In the genomic region with DNA sequence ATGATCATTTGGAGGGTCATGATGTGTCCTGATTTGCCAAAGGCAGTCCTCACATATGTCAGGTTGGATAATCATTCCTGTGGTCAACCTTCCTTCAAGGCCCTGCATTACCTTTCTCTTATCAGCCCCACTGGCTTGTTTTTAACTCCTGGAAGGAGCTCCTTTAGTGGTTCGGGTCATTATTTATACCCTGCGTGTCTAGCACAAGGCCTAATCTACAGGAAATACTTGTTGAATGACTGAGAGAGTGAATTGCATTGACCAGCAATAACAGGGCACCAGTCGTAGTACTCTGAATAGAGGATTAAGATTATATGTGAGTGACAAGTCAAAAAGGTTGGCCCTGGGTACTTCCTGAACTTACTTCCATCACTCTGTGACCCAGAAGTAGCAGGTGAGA, we compare ENCODE assay signal across 11 cellular contexts. TPM values are rescaled to one million over a fixed set of nuclear protein-coding genes. Genes with fewer than 3 reads are reported as not detected.
A peak's percentile ranks its signal among the peaks of the same experiment; 100 is the strongest.
DNase-seq lines count a peak whose midpoint lies in the region; ATAC-seq and TF ChIP-seq lines count a peak whose summit lies in the region.
"Had no signal": no experiment of that assay in that cellular context is flagged by ENCODE, and none has a peak within 500 bp of the region (broad histone marks: within the 10 kb centered on the region; RNA-seq: fewer than 3 reads in every experiment).

No MANE protein-coding gene starts in this region.

- peaks cover 2% of the 10 kb centered on the region; the same call in 1 of the 2 replicates for H3K27me3 Mint-ChIP-seq in WTC11 (ENCODE audit: low read depth)
- H3K27me3 Mint-ChIP-seq in effector memory CD8-positive, alpha-beta T cell = no peaks in the 10 kb centered on the region
- H3K27me3 Mint-ChIP-seq in progenitor cell of endocrine pancreas = peaks cover 2% of the 10 kb centered on the region

- CTCF ChIA-PET in WTC11 (lab: Charles Lee) = no interaction called here

- ATAC-seq in WTC11 = no peak
- no peak for ATAC-seq in effector memory CD8-positive, alpha-beta T cell (replicated peaks)
- no peak for ATAC-seq in GM21367 (IDR thresholded peaks at IDR 0.05; ENCODE audit: unreplicated experiment)

- H3K4me1 Mint-ChIP-seq in WTC11 (peaks cover 53% of the 10 kb centered on the region), progenitor cell of endocrine pancreas (ENCODE audit: low read depth) (peaks cover 25% of the 10 kb centered on the region)
- H3K4me1 Mint-ChIP-seq in effector memory CD8-positive, alpha-beta T cell (ENCODE audit: low read depth in 2 of 2) = peaks cover 46 to 69% of the 10 kb centered on the region in 2 donors

- DNase-seq in AG08395 (ENCODE audit: low spot score) = peak; percentile 13
- peak; percentile 12 for DNase-seq in ELF-1 (ENCODE audit: low read depth, low spot score)
- DNase-seq in WTC11 (ENCODE audit: low spot score) = no peak
- no peak for DNase-seq in effector memory CD8-positive, alpha-beta T cell
- no peak for DNase-seq in NCI-H526 treated with DMSO at 0.1 percent for 48 hours (lab: John Stamatoyannopoulos, UW)
- no peak for DNase-seq in progenitor cell of endocrine pancreas (ENCODE audit: low spot score, unreplicated experiment)
- no peak for DNase-seq in G401 (ENCODE audit: low spot score)
- DNase-seq: BE2C, cerebellar nuclear complex, NCI-H2227 treated with DMSO at 0.1 percent for 48 hours had no signal

- TF ChIP-seq CTCF in WTC11 (IDR thresholded peaks at IDR 0.05) (no peak), progenitor cell of endocrine pancreas (IDR thresholded peaks at IDR 0.05; ENCODE audit: unreplicated experiment) (no peak)

- in situ Hi-C loops in G401 (cut with HindIII; ENCODE audit: low sequenced_read_pairs) = no loop called here

- H3K27ac Mint-ChIP-seq in WTC11 = 0 out of 2 replicates have a peak overlapping the region, but pooled peaks have one; percentile 11
- peak overlapping the region; percentile 99 to 100 for H3K27ac Mint-ChIP-seq in effector memory CD8-positive, alpha-beta T cell
- H3K27ac Mint-ChIP-seq in progenitor cell of endocrine pancreas = no peak overlapping the region

- no peaks in the 10 kb centered on the region for H3K9me3 Mint-ChIP-seq in WTC11
- H3K9me3 Mint-ChIP-seq in effector memory CD8-positive, alpha-beta T cell = no peaks in the 10 kb centered on the region
- H3K9me3 Mint-ChIP-seq in progenitor cell of endocrine pancreas (ENCODE audit: low read depth) = no peaks in the 10 kb centered on the region

- H3K36me3 Mint-ChIP-seq in WTC11 (no peaks in the 10 kb centered on the region), progenitor cell of endocrine pancreas (ENCODE audit: insufficient read depth) (no peaks in the 10 kb centered on the region)
- H3K36me3 Mint-ChIP-seq in effector memory CD8-positive, alpha-beta T cell (ENCODE audit: insufficient read depth) = peaks cover 38% of the 10 kb centered on the region

- POLR2A ChIA-PET in WTC11 (lab: Charles Lee) = no interaction called here

- H3K4me3 Mint-ChIP-seq in WTC11 (no peak overlapping the region), progenitor cell of endocrine pancreas (ENCODE audit: low read depth) (no peak overlapping the region)
- peak overlapping the region; percentile 92 to 98 for H3K4me3 Mint-ChIP-seq in effector memory CD8-positive, alpha-beta T cell

TF ChIP-seq in WTC11, 78 proteins besides CTCF, POLR2A, EP300 and RAD21:
- TF ChIP-seq ZNF232 (CRISPR knock-in tag; IDR thresholded peaks at IDR 0.05) = no peak
- no peak for TF ChIP-seq ZNF423 (CRISPR knock-in tag; IDR thresholded peaks at IDR 0.05)
- no peak for TF ChIP-seq GRHL2 (CRISPR knock-in tag; IDR thresholded peaks at IDR 0.05; ENCODE audit: insufficient replicate concordance, severe bottlenecking)
- TF ChIP-seq NFATC4 (CRISPR knock-in tag; IDR thresholded peaks at IDR 0.05) = no peak
- TF ChIP-seq CBFB (CRISPR knock-in tag; IDR thresholded peaks at IDR 0.05; ENCODE audit: low read depth) = no peak
- TF ChIP-seq, protein P1, sequence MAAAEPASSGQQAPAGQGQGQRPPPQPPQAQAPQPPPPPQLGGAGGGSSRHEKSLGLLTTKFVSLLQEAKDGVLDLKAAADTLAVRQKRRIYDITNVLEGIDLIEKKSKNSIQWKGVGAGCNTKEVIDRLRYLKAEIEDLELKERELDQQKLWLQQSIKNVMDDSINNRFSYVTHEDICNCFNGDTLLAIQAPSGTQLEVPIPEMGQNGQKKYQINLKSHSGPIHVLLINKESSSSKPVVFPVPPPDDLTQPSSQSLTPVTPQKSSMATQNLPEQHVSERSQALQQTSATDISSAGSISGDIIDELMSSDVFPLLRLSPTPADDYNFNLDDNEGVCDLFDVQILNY (CRISPR knock-in tag; IDR thresholded peaks at IDR 0.05) = no peak
- TF ChIP-seq, protein P2, sequence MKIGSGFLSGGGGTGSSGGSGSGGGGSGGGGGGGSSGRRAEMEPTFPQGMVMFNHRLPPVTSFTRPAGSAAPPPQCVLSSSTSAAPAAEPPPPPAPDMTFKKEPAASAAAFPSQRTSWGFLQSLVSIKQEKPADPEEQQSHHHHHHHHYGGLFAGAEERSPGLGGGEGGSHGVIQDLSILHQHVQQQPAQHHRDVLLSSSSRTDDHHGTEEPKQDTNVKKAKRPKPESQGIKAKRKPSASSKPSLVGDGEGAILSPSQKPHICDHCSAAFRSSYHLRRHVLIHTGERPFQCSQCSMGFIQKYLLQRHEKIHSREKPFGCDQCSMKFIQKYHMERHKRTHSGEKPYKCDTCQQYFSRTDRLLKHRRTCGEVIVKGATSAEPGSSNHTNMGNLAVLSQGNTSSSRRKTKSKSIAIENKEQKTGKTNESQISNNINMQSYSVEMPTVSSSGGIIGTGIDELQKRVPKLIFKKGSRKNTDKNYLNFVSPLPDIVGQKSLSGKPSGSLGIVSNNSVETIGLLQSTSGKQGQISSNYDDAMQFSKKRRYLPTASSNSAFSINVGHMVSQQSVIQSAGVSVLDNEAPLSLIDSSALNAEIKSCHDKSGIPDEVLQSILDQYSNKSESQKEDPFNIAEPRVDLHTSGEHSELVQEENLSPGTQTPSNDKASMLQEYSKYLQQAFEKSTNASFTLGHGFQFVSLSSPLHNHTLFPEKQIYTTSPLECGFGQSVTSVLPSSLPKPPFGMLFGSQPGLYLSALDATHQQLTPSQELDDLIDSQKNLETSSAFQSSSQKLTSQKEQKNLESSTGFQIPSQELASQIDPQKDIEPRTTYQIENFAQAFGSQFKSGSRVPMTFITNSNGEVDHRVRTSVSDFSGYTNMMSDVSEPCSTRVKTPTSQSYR (CRISPR knock-in tag; IDR thresholded peaks at IDR 0.05) = no peak
- TF ChIP-seq, protein P3, sequence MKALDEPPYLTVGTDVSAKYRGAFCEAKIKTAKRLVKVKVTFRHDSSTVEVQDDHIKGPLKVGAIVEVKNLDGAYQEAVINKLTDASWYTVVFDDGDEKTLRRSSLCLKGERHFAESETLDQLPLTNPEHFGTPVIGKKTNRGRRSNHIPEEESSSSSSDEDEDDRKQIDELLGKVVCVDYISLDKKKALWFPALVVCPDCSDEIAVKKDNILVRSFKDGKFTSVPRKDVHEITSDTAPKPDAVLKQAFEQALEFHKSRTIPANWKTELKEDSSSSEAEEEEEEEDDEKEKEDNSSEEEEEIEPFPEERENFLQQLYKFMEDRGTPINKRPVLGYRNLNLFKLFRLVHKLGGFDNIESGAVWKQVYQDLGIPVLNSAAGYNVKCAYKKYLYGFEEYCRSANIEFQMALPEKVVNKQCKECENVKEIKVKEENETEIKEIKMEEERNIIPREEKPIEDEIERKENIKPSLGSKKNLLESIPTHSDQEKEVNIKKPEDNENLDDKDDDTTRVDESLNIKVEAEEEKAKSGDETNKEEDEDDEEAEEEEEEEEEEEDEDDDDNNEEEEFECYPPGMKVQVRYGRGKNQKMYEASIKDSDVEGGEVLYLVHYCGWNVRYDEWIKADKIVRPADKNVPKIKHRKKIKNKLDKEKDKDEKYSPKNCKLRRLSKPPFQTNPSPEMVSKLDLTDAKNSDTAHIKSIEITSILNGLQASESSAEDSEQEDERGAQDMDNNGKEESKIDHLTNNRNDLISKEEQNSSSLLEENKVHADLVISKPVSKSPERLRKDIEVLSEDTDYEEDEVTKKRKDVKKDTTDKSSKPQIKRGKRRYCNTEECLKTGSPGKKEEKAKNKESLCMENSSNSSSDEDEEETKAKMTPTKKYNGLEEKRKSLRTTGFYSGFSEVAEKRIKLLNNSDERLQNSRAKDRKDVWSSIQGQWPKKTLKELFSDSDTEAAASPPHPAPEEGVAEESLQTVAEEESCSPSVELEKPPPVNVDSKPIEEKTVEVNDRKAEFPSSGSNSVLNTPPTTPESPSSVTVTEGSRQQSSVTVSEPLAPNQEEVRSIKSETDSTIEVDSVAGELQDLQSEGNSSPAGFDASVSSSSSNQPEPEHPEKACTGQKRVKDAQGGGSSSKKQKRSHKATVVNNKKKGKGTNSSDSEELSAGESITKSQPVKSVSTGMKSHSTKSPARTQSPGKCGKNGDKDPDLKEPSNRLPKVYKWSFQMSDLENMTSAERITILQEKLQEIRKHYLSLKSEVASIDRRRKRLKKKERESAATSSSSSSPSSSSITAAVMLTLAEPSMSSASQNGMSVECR (CRISPR knock-in tag; IDR thresholded peaks at IDR 0.05; ENCODE audit: borderline replicate concordance) = no peak
- TF ChIP-seq TEAD4 (CRISPR knock-in tag; IDR thresholded peaks at IDR 0.05) = no peak
- no peak for TF ChIP-seq NR2C2 (CRISPR knock-in tag; IDR thresholded peaks at IDR 0.05)
- TF ChIP-seq, protein P4, sequence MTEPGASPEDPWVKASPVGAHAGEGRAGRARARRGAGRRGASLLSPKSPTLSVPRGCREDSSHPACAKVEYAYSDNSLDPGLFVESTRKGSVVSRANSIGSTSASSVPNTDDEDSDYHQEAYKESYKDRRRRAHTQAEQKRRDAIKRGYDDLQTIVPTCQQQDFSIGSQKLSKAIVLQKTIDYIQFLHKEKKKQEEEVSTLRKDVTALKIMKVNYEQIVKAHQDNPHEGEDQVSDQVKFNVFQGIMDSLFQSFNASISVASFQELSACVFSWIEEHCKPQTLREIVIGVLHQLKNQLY (CRISPR knock-in tag; IDR thresholded peaks at IDR 0.05) = no peak
- TF ChIP-seq, protein P5, sequence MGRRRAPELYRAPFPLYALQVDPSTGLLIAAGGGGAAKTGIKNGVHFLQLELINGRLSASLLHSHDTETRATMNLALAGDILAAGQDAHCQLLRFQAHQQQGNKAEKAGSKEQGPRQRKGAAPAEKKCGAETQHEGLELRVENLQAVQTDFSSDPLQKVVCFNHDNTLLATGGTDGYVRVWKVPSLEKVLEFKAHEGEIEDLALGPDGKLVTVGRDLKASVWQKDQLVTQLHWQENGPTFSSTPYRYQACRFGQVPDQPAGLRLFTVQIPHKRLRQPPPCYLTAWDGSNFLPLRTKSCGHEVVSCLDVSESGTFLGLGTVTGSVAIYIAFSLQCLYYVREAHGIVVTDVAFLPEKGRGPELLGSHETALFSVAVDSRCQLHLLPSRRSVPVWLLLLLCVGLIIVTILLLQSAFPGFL (CRISPR knock-in tag; IDR thresholded peaks at IDR 0.05; ENCODE audit: borderline replicate concordance) = no peak
TF ChIP-seq in WTC11: peak in this region for 0.

RNA-seq across cellular contexts. Expression of a gene that starts 4.5 kb away (rescaled TPM):
- total RNA-seq in WTC11 (2021) = 8.6 to 11.5 TPM (median 9.1 TPM) in 3 replicates
- total RNA-seq in progenitor cell of endocrine pancreas = 9.7 and 11.8 TPM in 2 replicates
- total RNA-seq in G401 (2014; rRNA removed; shearing (Covaris generic)) = 0.80 and 1.8 TPM in 2 replicates

Comparison
In these comparisons a context has a peak if more than half of its experiments do, and no peak if none do; other contexts are left out.
1. DNase-seq: peak in AG08395 (single experiment) and ELF-1 (single experiment); none in WTC11 (single experiment), effector memory CD8-positive, alpha-beta T cell (0 of 3), NCI-H526 treated with DMSO at 0.1 percent for 48 hours (single experiment), progenitor cell of endocrine pancreas (single experiment) and G401 (single experiment).
2. H3K4me3 Mint-ChIP-seq: peak in effector memory CD8-positive, alpha-beta T cell (2 of 2); none in WTC11 (single experiment) and progenitor cell of endocrine pancreas (single experiment).